In genomic region chr1:166838766-166839599, GRCh38 we compare ENCODE assay signal across 8 cellular contexts. TPM values are rescaled to one million over a fixed set of nuclear protein-coding genes. Genes with fewer than 3 reads are reported as not detected.
DNase-seq lines count a peak whose midpoint lies in the region; ATAC-seq and TF ChIP-seq lines count a peak whose summit lies in the region.

POGK (plus strand) TSS chr1:166839475; CDS start chr1:166840957, 1,482 bp downstream.

- H3K27me3 ChIP-seq in upper lobe of right lung = no peaks in the 10 kb centered on the region

- peak; percentile 93 for TF ChIP-seq POLR2A in GM15510 (IDR thresholded peaks at IDR 0.05; ENCODE audit: borderline replicate concordance, extremely low read depth, insufficient read length)

- no peaks in the 10 kb centered on the region for H3K9me3 Mint-ChIP-seq in T-helper 1 cell treated with Interleukin-12 subunit alpha and Interleukin-12 subunit beta and Interleukin-4 antibody, amounts not matched to agents 30 μg/mL and 1 μg/mL, for 36 hours
- no peaks in the 10 kb centered on the region for H3K9me3 Mint-ChIP-seq in progenitor cell of endocrine pancreas (ENCODE audit: low read depth)

- no peaks in the 10 kb centered on the region for H3K9me3 ChIP-seq in upper lobe of right lung

- peak within 1 kb of the TSS; percentile 98 for H3K27ac ChIP-seq in upper lobe of right lung

- H3K4me1 Mint-ChIP-seq in T-helper 1 cell treated with Interleukin-12 subunit alpha and Interleukin-12 subunit beta and Interleukin-4 antibody, amounts not matched to agents 30 μg/mL and 1 μg/mL, for 36 hours (ENCODE audit: low read depth) = peaks cover 28% of the 10 kb centered on the region
- peaks cover 37% of the 10 kb centered on the region for H3K4me1 Mint-ChIP-seq in progenitor cell of endocrine pancreas (ENCODE audit: low read depth)

- peaks cover 24% of the 10 kb centered on the region for H3K36me3 Mint-ChIP-seq in T-helper 1 cell treated with Interleukin-12 subunit alpha and Interleukin-12 subunit beta and Interleukin-4 antibody, amounts not matched to agents 30 μg/mL and 1 μg/mL, for 36 hours (ENCODE audit: low read depth)
- H3K36me3 Mint-ChIP-seq in progenitor cell of endocrine pancreas (ENCODE audit: insufficient read depth) = peaks cover 13% of the 10 kb centered on the region

- no peaks in the 10 kb centered on the region for H3K27me3 Mint-ChIP-seq in T-helper 1 cell treated with Interleukin-12 subunit alpha and Interleukin-12 subunit beta and Interleukin-4 antibody, amounts not matched to agents 30 μg/mL and 1 μg/mL, for 36 hours (ENCODE audit: low read depth)
- peaks cover 8% of the 10 kb centered on the region for H3K27me3 Mint-ChIP-seq in progenitor cell of endocrine pancreas

- TF ChIP-seq CTCF in progenitor cell of endocrine pancreas (IDR thresholded peaks at IDR 0.05; ENCODE audit: unreplicated experiment) (no peak), upper lobe of right lung (IDR thresholded peaks at IDR 0.05) (no peak)

- H3K27ac Mint-ChIP-seq in T-helper 1 cell treated with Interleukin-12 subunit alpha and Interleukin-12 subunit beta and Interleukin-4 antibody, amounts not matched to agents 30 μg/mL and 1 μg/mL, for 36 hours = peak within 1 kb of the TSS; percentile 93
- peak within 1 kb of the TSS; percentile 98 for H3K27ac Mint-ChIP-seq in progenitor cell of endocrine pancreas

- intact Hi-C loops in left cardiac atrium (cut with DNase I) = no loop called here
- intact Hi-C loops in upper lobe of right lung (cut with DNase I) = no loop called here

- peak within 1 kb of the TSS; percentile 70 for H3K4me3 ChIP-seq in upper lobe of right lung

- peak within 1 kb of the TSS; percentile 93 for H3K4me3 Mint-ChIP-seq in T-helper 1 cell treated with Interleukin-12 subunit alpha and Interleukin-12 subunit beta and Interleukin-4 antibody, amounts not matched to agents 30 μg/mL and 1 μg/mL, for 36 hours
- peak within 1 kb of the TSS; percentile 93 for H3K4me3 Mint-ChIP-seq in progenitor cell of endocrine pancreas (ENCODE audit: low read depth)

- H3K36me3 ChIP-seq in upper lobe of right lung = peaks cover 30% of the 10 kb centered on the region

- H3K4me1 ChIP-seq in upper lobe of right lung = peaks cover 52% of the 10 kb centered on the region

- ATAC-seq in HG02870 (IDR thresholded peaks at IDR 0.05; ENCODE audit: unreplicated experiment) (peak; percentile 96), left cardiac atrium (peak; percentile 98), upper lobe of right lung (peak; percentile 94)

- peak; percentile 95 for DNase-seq in NCI-H146 (lab: John Stamatoyannopoulos, UW)
- peak; percentile 90 for DNase-seq in amniotic stem cell (lab: John Stamatoyannopoulos, UW)
- peak; percentile 95 for DNase-seq in left cardiac atrium
- DNase-seq in progenitor cell of endocrine pancreas (ENCODE audit: low spot score, unreplicated experiment) = peak; percentile 76
- DNase-seq in upper lobe of right lung = peak; percentile 97

RNA-seq across cellular contexts. Expression of gene POGK, which starts in this region (rescaled TPM):
- 10 to 100 TPM; 16.8 to 21.7 TPM for total RNA-seq in left cardiac atrium
- 49.9 and 53.6 TPM in 2 replicates for total RNA-seq in progenitor cell of endocrine pancreas
- total RNA-seq in upper lobe of right lung = 68.6 TPM

Comparison
In these comparisons a context has a peak if more than half of its experiments do, and no peak if none do; other contexts are left out.
1. Peak in every context shown above with its lines: DNase-seq, ATAC-seq, H3K4me3 ChIP-seq and H3K27ac ChIP-seq.